3 cellular contexts compared by ENCODE assay signal in the genomic region with DNA sequence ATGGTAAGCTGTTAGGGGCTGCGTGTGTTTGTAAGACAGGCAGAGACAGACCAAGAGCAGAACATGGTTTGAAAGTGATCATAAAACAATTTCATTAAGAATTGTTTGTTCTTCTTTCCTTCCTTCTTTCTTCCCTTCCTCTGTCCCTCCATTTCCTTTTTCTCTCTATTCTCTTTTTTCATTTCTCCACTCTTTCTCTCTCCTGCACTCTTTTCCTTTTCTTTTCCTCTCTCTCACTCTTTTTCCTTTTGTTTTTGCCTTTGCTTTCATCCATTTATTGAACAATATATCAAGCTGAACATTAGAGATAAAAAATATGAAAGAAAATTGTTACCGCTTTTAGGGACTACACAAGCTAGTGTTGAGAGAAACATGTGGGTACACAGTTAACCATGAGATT.
A peak's percentile ranks its signal among the peaks of the same experiment; 100 is the strongest.
TF ChIP-seq lines count a peak whose summit lies in the region.

No MANE protein-coding gene starts in this region.

TF ChIP-seq in HEK293, 187 proteins besides CTCF, POLR2A, EP300 and RAD21:
- TF ChIP-seq ZNF600 (tag by site-specific recombination; IDR thresholded peaks at IDR 0.05) (no peak), IKZF3 (tag by site-specific recombination; IDR thresholded peaks at IDR 0.05) (no peak), ZNF174 (tag by site-specific recombination; IDR thresholded peaks at IDR 0.05) (no peak), ZNF366 (tag by site-specific recombination; conservative IDR thresholded peaks at IDR 0.05) (0 out of 2 replicates have a peak, but pooled peaks have one; percentile 30), PRDM1 (tag by site-specific recombination; IDR thresholded peaks at IDR 0.05) (peak; percentile 54; the same call in 1 of the 2 replicates)

TF ChIP-seq in K562, 482 proteins besides CTCF, POLR2A, EP300 and RAD21 (continues in another document):
- TF ChIP-seq NUFIP1 (IDR thresholded peaks at IDR 0.05; ENCODE audit: partially characterized antibody) (peak; percentile 56), LARP7 (IDR thresholded peaks at IDR 0.05) (0 out of 2 replicates have a peak, but pooled peaks have one; percentile 31), HDAC1 (IDR thresholded peaks at IDR 0.05) (0 out of 4 replicates have a peak, but pooled peaks of 1 of the 2 experiments have one; percentile 21), SUPT5H (IDR thresholded peaks at IDR 0.05) (no peak), NBN (IDR thresholded peaks at IDR 0.05; ENCODE audit: low read depth) (0 out of 2 replicates have a peak, but pooled peaks have one; percentile 32), GTF2A2 (tag; IDR thresholded peaks at IDR 0.05) (0 out of 2 replicates have a peak, but pooled peaks have one; percentile 35), ZNF445 (CRISPR knock-in tag; IDR thresholded peaks at IDR 0.05; ENCODE audit: low read depth) (no peak), GABPA (tag; conservative IDR thresholded peaks at IDR 0.05; ENCODE audit: low read depth) (no peak), CBFB (CRISPR knock-in tag; IDR thresholded peaks at IDR 0.05) (no peak), SREBF2 (CRISPR knock-in tag; IDR thresholded peaks at IDR 0.05) (no peak), THRAP3 (IDR thresholded peaks at IDR 0.05; ENCODE audit: borderline replicate concordance) (peak; percentile 81), ZBTB17 (CRISPR knock-in tag; IDR thresholded peaks at IDR 0.05) (no peak), EGR1 (conservative IDR thresholded peaks at IDR 0.05) (no peak), EZH2 (IDR thresholded peaks at IDR 0.05; ENCODE audit: borderline replicate concordance, low read depth, low read length) (no peak), PHB2 (IDR thresholded peaks at IDR 0.05; ENCODE audit: low read depth) (peak; percentile 39; the same call in 1 of the 2 replicates), ARHGAP35 (IDR thresholded peaks at IDR 0.05; ENCODE audit: partially characterized antibody) (peak; percentile 47), TRIM24 (IDR thresholded peaks at IDR 0.05) (peak in 1 of 2 experiments; percentile 20; a peak in 1 of 4 replicates), NFRKB (IDR thresholded peaks at IDR 0.05; ENCODE audit: low read depth) (peak; percentile 91)
- TF ChIP-seq, protein P1, sequence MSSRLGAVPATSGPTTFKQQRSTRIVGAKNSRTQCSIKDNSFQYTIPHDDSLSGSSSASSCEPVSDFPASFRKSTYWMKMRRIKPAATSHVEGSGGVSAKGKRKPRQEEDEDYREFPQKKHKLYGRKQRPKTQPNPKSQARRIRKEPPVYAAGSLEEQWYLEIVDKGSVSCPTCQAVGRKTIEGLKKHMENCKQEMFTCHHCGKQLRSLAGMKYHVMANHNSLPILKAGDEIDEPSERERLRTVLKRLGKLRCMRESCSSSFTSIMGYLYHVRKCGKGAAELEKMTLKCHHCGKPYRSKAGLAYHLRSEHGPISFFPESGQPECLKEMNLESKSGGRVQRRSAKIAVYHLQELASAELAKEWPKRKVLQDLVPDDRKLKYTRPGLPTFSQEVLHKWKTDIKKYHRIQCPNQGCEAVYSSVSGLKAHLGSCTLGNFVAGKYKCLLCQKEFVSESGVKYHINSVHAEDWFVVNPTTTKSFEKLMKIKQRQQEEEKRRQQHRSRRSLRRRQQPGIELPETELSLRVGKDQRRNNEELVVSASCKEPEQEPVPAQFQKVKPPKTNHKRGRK (tag; IDR thresholded peaks at IDR 0.05), result peak; percentile 97
- TF ChIP-seq, protein P2, sequence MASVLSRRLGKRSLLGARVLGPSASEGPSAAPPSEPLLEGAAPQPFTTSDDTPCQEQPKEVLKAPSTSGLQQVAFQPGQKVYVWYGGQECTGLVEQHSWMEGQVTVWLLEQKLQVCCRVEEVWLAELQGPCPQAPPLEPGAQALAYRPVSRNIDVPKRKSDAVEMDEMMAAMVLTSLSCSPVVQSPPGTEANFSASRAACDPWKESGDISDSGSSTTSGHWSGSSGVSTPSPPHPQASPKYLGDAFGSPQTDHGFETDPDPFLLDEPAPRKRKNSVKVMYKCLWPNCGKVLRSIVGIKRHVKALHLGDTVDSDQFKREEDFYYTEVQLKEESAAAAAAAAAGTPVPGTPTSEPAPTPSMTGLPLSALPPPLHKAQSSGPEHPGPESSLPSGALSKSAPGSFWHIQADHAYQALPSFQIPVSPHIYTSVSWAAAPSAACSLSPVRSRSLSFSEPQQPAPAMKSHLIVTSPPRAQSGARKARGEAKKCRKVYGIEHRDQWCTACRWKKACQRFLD (CRISPR knock-in tag; IDR thresholded peaks at IDR 0.05), result 0 out of 2 replicates have a peak, but pooled peaks have one; percentile 1
- TF ChIP-seq, protein P3, sequence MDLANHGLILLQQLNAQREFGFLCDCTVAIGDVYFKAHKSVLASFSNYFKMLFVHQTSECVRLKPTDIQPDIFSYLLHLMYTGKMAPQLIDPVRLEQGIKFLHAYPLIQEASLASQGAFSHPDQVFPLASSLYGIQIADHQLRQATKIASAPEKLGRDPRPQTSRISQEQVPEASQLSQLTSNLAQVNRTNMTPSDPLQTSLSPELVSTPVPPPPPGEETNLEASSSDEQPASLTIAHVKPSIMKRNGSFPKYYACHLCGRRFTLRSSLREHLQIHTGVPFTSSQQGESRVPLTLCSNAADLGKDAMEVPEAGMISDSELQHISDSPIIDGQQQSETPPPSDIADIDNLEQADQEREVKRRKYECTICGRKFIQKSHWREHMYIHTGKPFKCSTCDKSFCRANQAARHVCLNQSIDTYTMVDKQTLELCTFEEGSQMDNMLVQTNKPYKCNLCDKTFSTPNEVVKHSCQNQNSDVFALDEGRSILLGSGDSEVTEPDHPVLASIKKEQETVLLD (IDR thresholded peaks at IDR 0.05), result 0 out of 2 replicates have a peak, but pooled peaks have one; percentile 15
- TF ChIP-seq, protein P4, sequence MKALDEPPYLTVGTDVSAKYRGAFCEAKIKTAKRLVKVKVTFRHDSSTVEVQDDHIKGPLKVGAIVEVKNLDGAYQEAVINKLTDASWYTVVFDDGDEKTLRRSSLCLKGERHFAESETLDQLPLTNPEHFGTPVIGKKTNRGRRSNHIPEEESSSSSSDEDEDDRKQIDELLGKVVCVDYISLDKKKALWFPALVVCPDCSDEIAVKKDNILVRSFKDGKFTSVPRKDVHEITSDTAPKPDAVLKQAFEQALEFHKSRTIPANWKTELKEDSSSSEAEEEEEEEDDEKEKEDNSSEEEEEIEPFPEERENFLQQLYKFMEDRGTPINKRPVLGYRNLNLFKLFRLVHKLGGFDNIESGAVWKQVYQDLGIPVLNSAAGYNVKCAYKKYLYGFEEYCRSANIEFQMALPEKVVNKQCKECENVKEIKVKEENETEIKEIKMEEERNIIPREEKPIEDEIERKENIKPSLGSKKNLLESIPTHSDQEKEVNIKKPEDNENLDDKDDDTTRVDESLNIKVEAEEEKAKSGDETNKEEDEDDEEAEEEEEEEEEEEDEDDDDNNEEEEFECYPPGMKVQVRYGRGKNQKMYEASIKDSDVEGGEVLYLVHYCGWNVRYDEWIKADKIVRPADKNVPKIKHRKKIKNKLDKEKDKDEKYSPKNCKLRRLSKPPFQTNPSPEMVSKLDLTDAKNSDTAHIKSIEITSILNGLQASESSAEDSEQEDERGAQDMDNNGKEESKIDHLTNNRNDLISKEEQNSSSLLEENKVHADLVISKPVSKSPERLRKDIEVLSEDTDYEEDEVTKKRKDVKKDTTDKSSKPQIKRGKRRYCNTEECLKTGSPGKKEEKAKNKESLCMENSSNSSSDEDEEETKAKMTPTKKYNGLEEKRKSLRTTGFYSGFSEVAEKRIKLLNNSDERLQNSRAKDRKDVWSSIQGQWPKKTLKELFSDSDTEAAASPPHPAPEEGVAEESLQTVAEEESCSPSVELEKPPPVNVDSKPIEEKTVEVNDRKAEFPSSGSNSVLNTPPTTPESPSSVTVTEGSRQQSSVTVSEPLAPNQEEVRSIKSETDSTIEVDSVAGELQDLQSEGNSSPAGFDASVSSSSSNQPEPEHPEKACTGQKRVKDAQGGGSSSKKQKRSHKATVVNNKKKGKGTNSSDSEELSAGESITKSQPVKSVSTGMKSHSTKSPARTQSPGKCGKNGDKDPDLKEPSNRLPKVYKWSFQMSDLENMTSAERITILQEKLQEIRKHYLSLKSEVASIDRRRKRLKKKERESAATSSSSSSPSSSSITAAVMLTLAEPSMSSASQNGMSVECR (CRISPR knock-in tag; IDR thresholded peaks at IDR 0.05), result no peak

TF ChIP-seq in HepG2, 621 proteins besides CTCF, POLR2A, EP300 and RAD21:
- TF ChIP-seq KDM5B (CRISPR knock-in tag; IDR thresholded peaks at IDR 0.05; ENCODE audit: borderline replicate concordance) (no peak), KDM6A (CRISPR knock-in tag; IDR thresholded peaks at IDR 0.05; ENCODE audit: low read depth) (no peak), ZSCAN22 (CRISPR knock-in tag; IDR thresholded peaks at IDR 0.05) (no peak), ZBTB7B (CRISPR knock-in tag; IDR thresholded peaks at IDR 0.05) (no peak), ZNF589 (CRISPR knock-in tag; conservative IDR thresholded peaks at IDR 0.05) (no peak), ZNF768 (CRISPR knock-in tag; IDR thresholded peaks at IDR 0.05) (no peak), RNF2 (conservative IDR thresholded peaks at IDR 0.05; ENCODE audit: low read depth) (no peak), SUZ12 (IDR thresholded peaks at IDR 0.05; ENCODE audit: low read depth, low read length) (no peak), SPEN (CRISPR knock-in tag; IDR thresholded peaks at IDR 0.05; ENCODE audit: low read depth) (no peak), ZNF598 (CRISPR knock-in tag; IDR thresholded peaks at IDR 0.05; ENCODE audit: borderline replicate concordance) (no peak)
- TF ChIP-seq, protein P5, sequence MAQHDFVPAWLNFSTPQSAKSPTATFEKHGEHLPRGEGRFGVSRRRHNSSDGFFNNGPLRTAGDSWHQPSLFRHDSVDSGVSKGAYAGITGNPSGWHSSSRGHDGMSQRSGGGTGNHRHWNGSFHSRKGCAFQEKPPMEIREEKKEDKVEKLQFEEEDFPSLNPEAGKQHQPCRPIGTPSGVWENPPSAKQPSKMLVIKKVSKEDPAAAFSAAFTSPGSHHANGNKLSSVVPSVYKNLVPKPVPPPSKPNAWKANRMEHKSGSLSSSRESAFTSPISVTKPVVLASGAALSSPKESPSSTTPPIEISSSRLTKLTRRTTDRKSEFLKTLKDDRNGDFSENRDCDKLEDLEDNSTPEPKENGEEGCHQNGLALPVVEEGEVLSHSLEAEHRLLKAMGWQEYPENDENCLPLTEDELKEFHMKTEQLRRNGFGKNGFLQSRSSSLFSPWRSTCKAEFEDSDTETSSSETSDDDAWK (CRISPR knock-in tag; IDR thresholded peaks at IDR 0.05), result no peak
